Comparison of ENCODE assay signal across 1 cellular context in the genomic region with DNA sequence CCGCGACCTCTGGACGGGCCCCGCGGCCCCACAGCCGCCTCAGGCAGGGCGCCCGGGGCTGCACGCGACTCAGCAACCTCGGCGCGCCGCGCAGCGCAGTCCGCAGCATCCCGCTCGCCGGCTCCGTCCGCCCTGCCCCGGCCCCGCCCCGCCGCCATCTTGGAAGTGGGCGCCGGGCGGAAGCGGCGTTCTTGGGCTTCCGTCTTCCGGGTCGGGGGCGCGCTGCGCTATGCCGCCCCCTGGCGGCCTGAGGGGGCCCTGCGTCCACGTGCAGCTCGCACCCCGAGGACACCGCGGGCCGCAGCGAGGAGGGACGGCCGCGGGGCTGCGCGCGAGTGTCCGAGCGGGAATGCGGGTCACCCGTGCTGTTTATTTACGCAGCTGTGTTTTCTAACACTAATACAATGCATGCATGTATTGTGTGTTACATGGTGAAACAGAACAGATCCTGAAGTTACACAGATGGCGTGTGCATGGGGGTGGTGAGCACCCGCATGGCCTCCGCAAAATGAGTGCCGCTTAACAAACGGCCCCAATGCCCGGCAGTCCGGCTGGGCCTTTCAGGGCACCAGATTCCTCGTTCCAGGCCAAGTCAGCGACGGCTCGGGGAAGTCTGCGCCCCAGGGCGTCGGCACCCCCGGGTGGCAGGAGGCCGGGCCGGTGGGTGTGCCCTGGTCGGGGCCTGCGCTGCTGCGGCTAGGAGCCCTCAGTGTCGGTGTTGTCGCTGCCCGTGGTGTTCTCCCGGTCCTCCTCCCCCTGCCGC.
TF ChIP-seq lines count a peak whose summit lies in the region.

A gene (minus strand): TSS at position 139 of the 763 bp plus-strand sequence. CDS start 30 bp downstream, at position 109.

TF ChIP-seq in WTC11, 78 proteins besides CTCF, POLR2A, EP300 and RAD21 (continued from another document):
- TF ChIP-seq, protein P1, sequence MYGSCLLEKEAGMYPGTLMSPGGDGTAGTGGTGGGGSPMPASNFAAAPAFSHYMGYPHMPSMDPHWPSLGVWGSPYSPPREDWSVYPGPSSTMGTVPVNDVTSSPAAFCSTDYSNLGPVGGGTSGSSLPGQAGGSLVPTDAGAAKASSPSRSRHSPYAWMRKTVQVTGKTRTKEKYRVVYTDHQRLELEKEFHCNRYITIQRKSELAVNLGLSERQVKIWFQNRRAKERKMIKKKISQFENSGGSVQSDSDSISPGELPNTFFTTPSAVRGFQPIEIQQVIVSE (CRISPR knock-in tag; IDR thresholded peaks at IDR 0.05; ENCODE audit: borderline replicate concordance), result no peak
- TF ChIP-seq MXD4 (CRISPR knock-in tag; IDR thresholded peaks at IDR 0.05; ENCODE audit: borderline replicate concordance), result no peak
- peak; percentile 98 for TF ChIP-seq FOXP1 (CRISPR knock-in tag; IDR thresholded peaks at IDR 0.05; ENCODE audit: borderline replicate concordance)
- TF ChIP-seq, protein P2, sequence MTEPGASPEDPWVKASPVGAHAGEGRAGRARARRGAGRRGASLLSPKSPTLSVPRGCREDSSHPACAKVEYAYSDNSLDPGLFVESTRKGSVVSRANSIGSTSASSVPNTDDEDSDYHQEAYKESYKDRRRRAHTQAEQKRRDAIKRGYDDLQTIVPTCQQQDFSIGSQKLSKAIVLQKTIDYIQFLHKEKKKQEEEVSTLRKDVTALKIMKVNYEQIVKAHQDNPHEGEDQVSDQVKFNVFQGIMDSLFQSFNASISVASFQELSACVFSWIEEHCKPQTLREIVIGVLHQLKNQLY (CRISPR knock-in tag; IDR thresholded peaks at IDR 0.05), result peak; percentile 52; the same call in 1 of the 2 replicates
- peak; percentile 88 for TF ChIP-seq TEAD1 (CRISPR knock-in tag; IDR thresholded peaks at IDR 0.05)
- TF ChIP-seq FOXK1 (CRISPR knock-in tag; IDR thresholded peaks at IDR 0.05), result peak; percentile 91
